In genomic region chr10:88219753-88220152, GRCh38 we compare ENCODE assay signal across 28 cellular contexts.
"Had no signal": no experiment of that assay in that cellular context is flagged by ENCODE, and none has a peak within 500 bp of the region (broad histone marks: within the 10 kb centered on the region; RNA-seq: fewer than 3 reads in every experiment).

No MANE protein-coding gene starts in this region.

- H3K36me3 ChIP-seq: heart right ventricle, left lung, lower lobe of right lung, ovary, right atrium auricular region, right lobe of liver, stomach, thyroid gland, transverse colon, upper lobe of right lung had no signal

- H3K27me3 Mint-ChIP-seq: stimulated activated naive B cell treated with anti-CD40 and anti-IgM and Interleukin-4, amounts not matched to agents 10 μg/mL and 1 μg/mL and 100 μg/mL, for 72 hours had no signal

- H2AFZ ChIP-seq: hepatocyte had no signal

- H3K9me3 ChIP-seq: heart right ventricle, left lung, lower lobe of right lung, mucosa of descending colon, ovary, right atrium auricular region, right lobe of liver, stomach, testis, thyroid gland, transverse colon, upper lobe of right lung had no signal

- H3K36me3 Mint-ChIP-seq: mesothelial cell of epicardium; naive thymus-derived CD4-positive, alpha-beta T cell; natural killer cell treated with Interleukin-12 subunit alpha and Interleukin-12 subunit beta and Interleukin-15 and Interleukin-18, amount 100 ng/mL, for 72 hours; stimulated activated naive B cell treated with anti-CD40 and anti-IgM and Interleukin-4, amounts not matched to agents 10 μg/mL and 1 μg/mL and 100 μg/mL, for 72 hours had no signal

- H3K79me2 ChIP-seq: hepatocyte had no signal

- H3K27ac Mint-ChIP-seq: mesothelial cell of epicardium; natural killer cell treated with Interleukin-12 subunit alpha and Interleukin-12 subunit beta and Interleukin-15 and Interleukin-18, amount 100 ng/mL, for 72 hours; progenitor cell of endocrine pancreas; stimulated activated naive B cell treated with anti-CD40 and anti-IgM and Interleukin-4, amounts not matched to agents 10 μg/mL and 1 μg/mL and 100 μg/mL, for 72 hours had no signal

- H3K4me1 ChIP-seq: left lung, lower lobe of right lung, right atrium auricular region, testis, transverse colon, upper lobe of right lung had no signal

- H3K4me3 ChIP-seq: heart right ventricle, hepatocyte, left lung, lower lobe of right lung, mucosa of descending colon, ovary, right atrium auricular region, right lobe of liver, smooth muscle cell, stomach, testis, thyroid gland, transverse colon, upper lobe of right lung had no signal

- H3K4me3 Mint-ChIP-seq: mesothelial cell of epicardium; naive thymus-derived CD4-positive, alpha-beta T cell; natural killer cell treated with Interleukin-12 subunit alpha and Interleukin-12 subunit beta and Interleukin-15 and Interleukin-18, amount 100 ng/mL, for 72 hours; stimulated activated naive B cell treated with anti-CD40 and anti-IgM and Interleukin-4, amounts not matched to agents 10 μg/mL and 1 μg/mL and 100 μg/mL, for 72 hours had no signal

- H3K27ac ChIP-seq: heart right ventricle, hepatocyte, left lung, lower lobe of right lung, ovary, right atrium auricular region, right lobe of liver, stomach, testis, thyroid gland, transverse colon, upper lobe of right lung had no signal

- H3K9me3 Mint-ChIP-seq: mesothelial cell of epicardium; natural killer cell treated with Interleukin-12 subunit alpha and Interleukin-12 subunit beta and Interleukin-15 and Interleukin-18, amount 100 ng/mL, for 72 hours; stimulated activated naive B cell treated with anti-CD40 and anti-IgM and Interleukin-4, amounts not matched to agents 10 μg/mL and 1 μg/mL and 100 μg/mL, for 72 hours had no signal

- DNase-seq: heart right ventricle; left colon; left lung; lower lobe of right lung; mammary epithelial cell; mesendoderm; mucosa of descending colon; naive thymus-derived CD4-positive, alpha-beta T cell; occipital lobe; ovary; right lobe of liver; stimulated activated CD4-positive, alpha-beta T cell treated with anti-CD3 and anti-CD28 coated beads, Interleukin-1b, Interleukin-23, amount 100 ng/mL, for 48 hours; stimulated activated CD4-positive, alpha-beta T cell treated with anti-CD3 and anti-CD28 coated beads, Interleukin-2, amount 100 ng/mL, for 48 hours; stimulated activated CD4-positive, alpha-beta T cell treated with anti-CD3 and anti-CD28 coated beads, Interleukin-4, amount 100 ng/mL, for 4 hours; stimulated activated CD8-positive, alpha-beta memory T cell treated with anti-CD3 and anti-CD28 coated beads, Interleukin-4, amount 100 ng/mL, for 48 hours; stimulated activated naive B cell treated with anti-CD40 and anti-IgM and Interleukin-4, amounts not matched to agents 10 μg/mL and 1 μg/mL and 100 μg/mL, for 72 hours; stimulated activated naive CD8-positive, alpha-beta T cell treated with anti-CD3 and anti-CD28 coated beads, Interleukin-15, Interleukin-2, amounts not matched to agents 100 U/mL and 50 U/mL, for 24 hours; stomach; testis; thyroid gland; transverse colon; upper lobe of right lung had no signal

- ATAC-seq: heart right ventricle; left colon; left lung; lower lobe of right lung; naive thymus-derived CD4-positive, alpha-beta T cell; natural killer cell treated with Interleukin-12 subunit alpha and Interleukin-12 subunit beta and Interleukin-15 and Interleukin-18, amount 100 ng/mL, for 72 hours; right lobe of liver; stimulated activated naive B cell treated with anti-CD40 and anti-IgM and Interleukin-4, amounts not matched to agents 10 μg/mL and 1 μg/mL and 100 μg/mL, for 72 hours; stimulated activated naive CD8-positive, alpha-beta T cell treated with anti-CD3 and anti-CD28 coated beads, Interleukin-15, Interleukin-2, amounts not matched to agents 100 U/mL and 50 U/mL, for 24 hours; upper lobe of right lung had no signal

- H3K4me2 ChIP-seq: hepatocyte, smooth muscle cell had no signal

- H3K27me3 ChIP-seq: heart right ventricle, left lung, ovary, right atrium auricular region, right lobe of liver, stomach, testis, thyroid gland, transverse colon, upper lobe of right lung had no signal
